In genomic region chrX:134472041-134472440, GRCh38 we compare ENCODE assay signal across 9 cellular contexts.
"Had no signal": no experiment of that assay in that cellular context is flagged by ENCODE, and none has a peak within 500 bp of the region (broad histone marks: within the 10 kb centered on the region; RNA-seq: fewer than 3 reads in every experiment).

No MANE protein-coding gene starts in this region.

- H3K27ac ChIP-seq: GM23248 had no signal

- H3K4me3 Mint-ChIP-seq: GM23338, H9, HFFc6 had no signal

- H3K4me3 ChIP-seq: GM23248, GM23338, HAP-1 had no signal

- H3K4me1 ChIP-seq: HAP-1 had no signal

- H3K4me1 Mint-ChIP-seq: GM23338, H9 had no signal

- H3K27ac Mint-ChIP-seq: GM23338, HFFc6 had no signal

- H3K9me3 ChIP-seq: HAP-1 had no signal

- DNase-seq: GM23248, GOT3, H7, H9, HCEC 1CT, HFFc6 had no signal

- H3K9ac ChIP-seq: GM23248 had no signal

- H3K9me3 Mint-ChIP-seq: GM23338, HFFc6 had no signal

- ATAC-seq: GM23338, HCT116 had no signal

- H3K4me2 ChIP-seq: GM23338 had no signal

- H2AFZ ChIP-seq: GM23248, GM23338 had no signal
